15 cellular contexts compared by ENCODE assay signal in the genomic region with DNA sequence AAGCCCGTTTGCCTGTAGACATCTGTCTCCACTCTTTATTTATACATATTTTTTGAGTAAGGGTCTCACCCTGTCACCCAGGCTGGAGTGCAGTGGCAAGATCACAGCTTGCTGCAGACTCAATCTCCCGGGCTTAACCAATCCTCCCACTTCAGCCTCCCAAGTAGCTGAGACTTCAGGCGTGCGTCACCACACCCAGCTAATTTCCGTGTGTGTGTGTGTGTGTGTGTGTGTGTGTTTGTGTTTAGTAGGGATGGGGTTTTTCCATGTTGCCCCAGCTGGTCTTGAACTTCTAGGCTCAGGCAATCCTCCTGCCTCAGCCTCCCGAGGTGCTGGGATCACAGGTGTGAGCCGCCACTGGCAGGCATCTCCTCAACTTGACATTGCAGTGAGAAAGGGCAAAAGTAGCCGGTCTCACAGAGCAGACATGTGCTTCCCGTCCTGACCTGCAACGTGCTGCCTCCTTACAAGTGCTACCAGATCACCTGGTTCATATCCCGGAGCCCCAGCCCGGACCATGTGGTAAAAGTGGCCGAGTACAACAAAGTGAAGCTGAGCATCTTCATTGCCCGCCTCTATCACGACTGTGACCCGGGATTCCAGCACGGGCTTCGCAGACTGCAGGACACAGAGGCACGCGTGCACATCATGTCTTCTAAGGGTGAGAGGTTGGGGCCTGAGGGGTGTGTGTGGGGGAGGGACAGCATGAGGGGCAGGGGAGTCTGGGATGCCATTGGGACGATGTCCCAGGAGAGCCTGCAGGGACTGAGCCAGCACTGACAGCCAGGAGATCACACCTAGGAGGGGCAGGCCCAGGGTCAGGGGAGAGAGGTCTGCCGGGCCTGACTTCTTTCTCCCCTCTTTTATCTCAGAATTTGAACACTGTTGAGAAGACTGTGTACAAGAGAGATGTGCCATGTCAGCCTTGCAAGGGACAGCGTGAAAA. TPM values are rescaled to one million over a fixed set of nuclear protein-coding genes. Genes with fewer than 3 reads are reported as not detected.
DNase-seq lines count a peak whose midpoint lies in the region; ATAC-seq and TF ChIP-seq lines count a peak whose summit lies in the region.
"Had no signal": no experiment of that assay in that cellular context is flagged by ENCODE, and none has a peak within 500 bp of the region (broad histone marks: within the 10 kb centered on the region; RNA-seq: fewer than 3 reads in every experiment).

No MANE protein-coding gene starts in this region.

- H3K27ac Mint-ChIP-seq in activated CD4-positive, alpha-beta memory T cell treated with anti-CD3 and anti-CD28 coated beads, Interleukin-2, amount 10 ng/mL, durations not matched to agents 7 days and 5 days, result peak overlapping the region; percentile 96

- H3K4me2 ChIP-seq in BLaER1 (peak overlapping the region; percentile 53), DND-41 (ENCODE audit: insufficient read depth, low read length) (no peak overlapping the region), mesendoderm (ENCODE audit: low read length) (no peak overlapping the region)

- H3K36me3 ChIP-seq in BLaER1, result peaks cover 1% of the 10 kb centered on the region; the same call in 1 of the 2 replicates
- no peaks in the 10 kb centered on the region for H3K36me3 ChIP-seq in DND-41 (ENCODE audit: insufficient read depth, low read length)
- H3K36me3 ChIP-seq in mesendoderm (ENCODE audit: control insufficient read depth, insufficient read depth, low read length), result no peaks in the 10 kb centered on the region
- no peaks in the 10 kb centered on the region for H3K36me3 ChIP-seq in transverse colon
- H3K36me3 ChIP-seq: prostate gland had no signal

- no peaks in the 10 kb centered on the region for H3K27me3 Mint-ChIP-seq in activated CD4-positive, alpha-beta memory T cell treated with anti-CD3 and anti-CD28 coated beads, Interleukin-2, amount 10 ng/mL, durations not matched to agents 7 days and 5 days

- H3K9me3 ChIP-seq in BLaER1 (no peaks in the 10 kb centered on the region), DND-41 (ENCODE audit: insufficient read depth, low read length, severe bottlenecking) (no peaks in the 10 kb centered on the region), transverse colon (no peaks in the 10 kb centered on the region)
- H3K9me3 ChIP-seq: prostate gland had no signal

- H3K23ac ChIP-seq in mesendoderm (ENCODE audit: low read length), result no peak overlapping the region

- H3K9ac ChIP-seq in BLaER1, result no peak overlapping the region
- H3K9ac ChIP-seq in DND-41 (ENCODE audit: low read depth, low read length), result no peak overlapping the region
- H3K9ac ChIP-seq in mesendoderm (ENCODE audit: low read length), result no peak overlapping the region

- ATAC-seq in DND-41 (ENCODE audit: insufficient read depth, low read depth), result 0 out of 3 replicates have a peak, but pooled peaks have one; percentile 1
- no peak for ATAC-seq in HG03097 (IDR thresholded peaks at IDR 0.05; ENCODE audit: low FRiP score, unreplicated experiment)
- ATAC-seq in HG03460 (IDR thresholded peaks at IDR 0.05; ENCODE audit: unreplicated experiment), result no peak

- no peak overlapping the region for H3K4ac ChIP-seq in mesendoderm (ENCODE audit: low read depth, low read length)

- no peak overlapping the region for H2AFZ ChIP-seq in DND-41 (ENCODE audit: low read depth, low read length)

- TF ChIP-seq EP300 in transverse colon (IDR thresholded peaks at IDR 0.05; ENCODE audit: low read depth), result no peak

- no peak overlapping the region for H2BK15ac ChIP-seq in mesendoderm (replicated peaks; ENCODE audit: low read depth)

- H2BK5ac ChIP-seq in mesendoderm (ENCODE audit: low read length), result no peak overlapping the region

- peak overlapping the region; percentile 73 for H3K4me3 Mint-ChIP-seq in activated CD4-positive, alpha-beta memory T cell treated with anti-CD3 and anti-CD28 coated beads, Interleukin-2, amount 10 ng/mL, durations not matched to agents 7 days and 5 days

- TF ChIP-seq CTCF in DND-41 (IDR thresholded peaks at IDR 0.05; ENCODE audit: borderline replicate concordance, extremely low read depth, low read length, poor library complexity, severe bottlenecking) (no peak), transverse colon (IDR thresholded peaks at IDR 0.05) (no peak)

- intact Hi-C loops in transverse colon (cut with DNase I; ENCODE audit: low total_unique reads), result no loop called here

- peaks cover 45% of the 10 kb centered on the region for H3K36me3 Mint-ChIP-seq in activated CD4-positive, alpha-beta memory T cell treated with anti-CD3 and anti-CD28 coated beads, Interleukin-2, amount 10 ng/mL, durations not matched to agents 7 days and 5 days (ENCODE audit: low read depth)

- no peak overlapping the region for H4K5ac ChIP-seq in mesendoderm (ENCODE audit: low read length)

- H3K9me3 Mint-ChIP-seq in activated CD4-positive, alpha-beta memory T cell treated with anti-CD3 and anti-CD28 coated beads, Interleukin-2, amount 10 ng/mL, durations not matched to agents 7 days and 5 days, result no peaks in the 10 kb centered on the region

- no peak overlapping the region for H2AK5ac ChIP-seq in mesendoderm (ENCODE audit: low read length)

- DNase-seq in DND-41, result no peak
- no peak for DNase-seq in activated CD4-positive, alpha-beta memory T cell treated with anti-CD3 and anti-CD28 coated beads, Interleukin-2, amount 10 ng/mL, durations not matched to agents 7 days and 5 days
- DNase-seq in mesendoderm, result no peak
- DNase-seq in transverse colon, result no peak
- DNase-seq in NCI-H526 treated with DMSO at 0.1 percent for 48 hours (lab: John Stamatoyannopoulos, UW), result no peak
- DNase-seq: foreskin melanocyte, Kasumi-1, NCI-H187 treated with DMSO at 0.1 percent for 48 hours, NCI-H69, SHP77 had no signal

- no peak overlapping the region for H4K8ac ChIP-seq in mesendoderm (ENCODE audit: low read depth, low read length)

- no peak overlapping the region for H2BK120ac ChIP-seq in mesendoderm (ENCODE audit: low read depth, low read length)

- H3K18ac ChIP-seq in mesendoderm (ENCODE audit: low read length), result no peak overlapping the region

- no peaks in the 10 kb centered on the region for H3K79me2 ChIP-seq in DND-41 (ENCODE audit: insufficient read depth, low read length)
- H3K79me2 ChIP-seq in mesendoderm (ENCODE audit: control insufficient read depth, insufficient read depth, low read length), result no peaks in the 10 kb centered on the region

- WGBS in mesendoderm (ENCODE audit: extremely low coverage, insufficient coverage, low lambda C conversion rate), result no CpG with 5 or more reads among the region's 23 CpGs
- WGBS in transverse colon (ENCODE audit: low coverage in 1 of 2), 2 donors, result 60 to 78% methylated on average over 1 to 22 of the region's 23 CpGs

- no peaks in the 10 kb centered on the region for H3K79me1 ChIP-seq in mesendoderm (ENCODE audit: low read length)

- in situ Hi-C loops in transverse colon (cut with MboI; ENCODE audit: low pct_ligation_motif_present in 1 of 4, low pct_unique_long_range_greater_than_20kb in 1 of 4, low sequenced_read_pairs in 3 of 4), result no loop called here

- H3K4me1 Mint-ChIP-seq in activated CD4-positive, alpha-beta memory T cell treated with anti-CD3 and anti-CD28 coated beads, Interleukin-2, amount 10 ng/mL, durations not matched to agents 7 days and 5 days, result peaks cover 100% of the 10 kb centered on the region

- H3K4me1 ChIP-seq in BLaER1 (peaks cover 43% of the 10 kb centered on the region), DND-41 (ENCODE audit: insufficient read depth, low read length) (peaks cover 16% of the 10 kb centered on the region), mesendoderm (ENCODE audit: control insufficient read depth, low read depth, low read length) (peaks cover 2% of the 10 kb centered on the region), transverse colon (peaks cover 0 to 7% (median 0%) of the 10 kb centered on the region in 4 donors)
- H3K4me1 ChIP-seq: prostate gland had no signal

- H3K4me3 ChIP-seq in BLaER1 (no peak overlapping the region), DND-41 (ENCODE audit: low read depth in 1 of 2, low read length in 2 of 2) (no peak overlapping the region), mesendoderm (ENCODE audit: low read length) (no peak overlapping the region), transverse colon (no peak overlapping the region)
- H3K4me3 ChIP-seq: prostate gland had no signal

- H4K20me1 ChIP-seq in BLaER1 (no peaks in the 10 kb centered on the region), DND-41 (ENCODE audit: insufficient read depth, low read length) (no peaks in the 10 kb centered on the region)

- CTCF ChIA-PET in activated CD4-positive, alpha-beta memory T cell treated with anti-CD3 and anti-CD28 coated beads, Interleukin-2, amount 10 ng/mL, durations not matched to agents 7 days and 5 days (lab: Charles Lee), result interaction anchor here (1.6 kb wide), 1 partner anchor 221 kb away, joined by 4 read pairs; no protein-coding TSS in a partner anchor

- POLR2A ChIA-PET in activated CD4-positive, alpha-beta memory T cell treated with anti-CD3 and anti-CD28 coated beads, Interleukin-2, amount 10 ng/mL, durations not matched to agents 7 days and 5 days (lab: Charles Lee), result interaction anchor here (1.0 to 5.3 kb wide), 10 partner anchors 8 to 336 kb away, joined by 3 to 48 read pairs (median 5); a partner anchor contains a TSS

- H3K27ac ChIP-seq in BLaER1, result no peak overlapping the region
- no peak overlapping the region for H3K27ac ChIP-seq in DND-41 (ENCODE audit: low read length)
- no peak overlapping the region for H3K27ac ChIP-seq in mesendoderm (ENCODE audit: low read depth, low read length)
- H3K27ac ChIP-seq in transverse colon, result peak overlapping the region in 2 of 4 donors; percentile 3 to 18
- H3K27ac ChIP-seq: C4-2B, prostate gland had no signal

- no peak for TF ChIP-seq POLR2A in transverse colon (IDR thresholded peaks at IDR 0.05)

- peak overlapping the region; percentile 39 for H3K56ac ChIP-seq in mesendoderm (ENCODE audit: low read length)

- H3K27me3 ChIP-seq in BLaER1, result no peaks in the 10 kb centered on the region
- H3K27me3 ChIP-seq in DND-41 (ENCODE audit: insufficient read depth, low read length, poor library complexity), result no peaks in the 10 kb centered on the region
- H3K27me3 ChIP-seq in mesendoderm (ENCODE audit: insufficient read depth, low read length, poor library complexity), result no peaks in the 10 kb centered on the region
- peaks cover 5% of the 10 kb centered on the region for H3K27me3 ChIP-seq in transverse colon

RNA-seq across cellular contexts. Expression of a gene that starts 5.6 kb away (rescaled TPM):
- 100 to 1,000 TPM; 126 to 128 TPM for total RNA-seq in activated CD4-positive, alpha-beta memory T cell treated with anti-CD3 and anti-CD28 coated beads, Interleukin-2, amount 10 ng/mL, durations not matched to agents 7 days and 5 days
- polyA plus RNA-seq in mesendoderm (2013, experiment 1 of 2), result 0.14 TPM
- 0.14 TPM for polyA plus RNA-seq in mesendoderm (2013, experiment 2 of 2)
- total RNA-seq in transverse colon, result 1 to 10 TPM in 1 of 4 donors, under 1 TPM in 1, not detected in 2; 0.41 to 2.1 TPM

RNA-seq across cellular contexts. Expression of a gene that starts 14.3 kb away (rescaled TPM):
- total RNA-seq in activated CD4-positive, alpha-beta memory T cell treated with anti-CD3 and anti-CD28 coated beads, Interleukin-2, amount 10 ng/mL, durations not matched to agents 7 days and 5 days, result 100 to 1,000 TPM; 145 to 146 TPM
- polyA plus RNA-seq in mesendoderm (2013, experiment 1 of 2), result 3.1 TPM
- polyA plus RNA-seq in mesendoderm (2013, experiment 2 of 2), result 2.7 TPM
- 10 to 100 TPM in 1 of 4 donors, 1 to 10 TPM in 2, not detected in 1; 7.1 to 11.6 (median 9.4) TPM for total RNA-seq in transverse colon

RNA-seq across cellular contexts. Expression of a gene that starts 50.7 kb away (rescaled TPM):
- 10 to 100 TPM; 36.4 to 42.2 TPM for total RNA-seq in activated CD4-positive, alpha-beta memory T cell treated with anti-CD3 and anti-CD28 coated beads, Interleukin-2, amount 10 ng/mL, durations not matched to agents 7 days and 5 days
- polyA plus RNA-seq in mesendoderm (2013, experiment 1 of 2), result 4.0 TPM
- polyA plus RNA-seq in mesendoderm (2013, experiment 2 of 2), result 3.4 TPM
- 1 to 10 TPM in 3 of 4 donors, not detected in 1; 2.6 to 6.8 (median 4.8) TPM for total RNA-seq in transverse colon

Comparison
In these comparisons a context has a peak if more than half of its experiments do, and no peak if none do; other contexts are left out.
1. RNA of a gene that starts 5.6 kb away (total RNA-seq): 126 to 128 TPM in activated CD4-positive, alpha-beta memory T cell treated with anti-CD3 and anti-CD28 coated beads, Interleukin-2, amount 10 ng/mL, durations not matched to agents 7 days and 5 days; 0.41 to 2.1 TPM in transverse colon; every median in the first group is over 10 times any median in the second.
2. RNA of a gene that starts 14.3 kb away (total RNA-seq): 145 to 146 TPM in activated CD4-positive, alpha-beta memory T cell treated with anti-CD3 and anti-CD28 coated beads, Interleukin-2, amount 10 ng/mL, durations not matched to agents 7 days and 5 days; 7.1 to 11.6 TPM in transverse colon; every median in the first group is over 10 times any median in the second.
3. RNA of a gene that starts 50.7 kb away (total RNA-seq): 36.4 to 42.2 TPM in activated CD4-positive, alpha-beta memory T cell treated with anti-CD3 and anti-CD28 coated beads, Interleukin-2, amount 10 ng/mL, durations not matched to agents 7 days and 5 days; 2.6 to 6.8 TPM in transverse colon; every median in the first group is over 4 times any median in the second.